In the genomic region with DNA sequence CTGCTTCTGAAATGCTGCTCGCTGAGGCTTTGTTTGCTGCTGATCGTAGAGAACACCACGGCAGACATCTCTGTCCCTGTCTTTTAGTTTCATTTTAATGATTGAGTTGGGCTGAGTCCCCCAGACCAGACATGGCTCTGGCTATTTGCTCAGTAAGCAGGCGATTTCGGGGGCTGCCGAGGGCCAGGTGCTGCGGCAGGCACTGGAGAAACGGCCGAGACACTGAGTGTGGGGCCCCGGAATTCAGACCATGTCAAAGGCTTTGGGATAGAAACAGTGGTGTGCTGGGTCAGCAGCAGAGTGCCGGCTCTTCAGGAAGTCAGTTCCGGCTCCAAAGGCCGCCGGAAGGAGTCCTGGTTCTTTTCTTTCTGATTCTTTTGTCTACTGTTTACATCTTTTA, we compare ENCODE assay signal across 8 cellular contexts. TPM values are rescaled to one million over a fixed set of nuclear protein-coding genes. Genes with fewer than 3 reads are reported as not detected.
DNase-seq lines count a peak whose midpoint lies in the region; ATAC-seq and TF ChIP-seq lines count a peak whose summit lies in the region.
"Had no signal": no experiment of that assay in that cellular context is flagged by ENCODE, and none has a peak within 500 bp of the region (broad histone marks: within the 10 kb centered on the region; RNA-seq: fewer than 3 reads in every experiment).

No MANE protein-coding gene starts in this region.

- no peak for TF ChIP-seq CTCF in fibroblast of the aortic adventitia (IDR thresholded peaks at IDR 0.05; ENCODE audit: insufficient read depth, low read length)

- H3K27ac ChIP-seq in skin epidermis, result peak overlapping the region in 18 of 21 experiments; percentile 1 to 80 (median 66)
- H3K27ac ChIP-seq: SJSA1 had no signal

- H3K4me1 Mint-ChIP-seq in T-helper 2 cell treated with Interferon-gamma antibody and Interleukin-4, amounts not matched to agents 5 μg/mL and 100 μg/mL, for 36 hours (ENCODE audit: low read depth), result peaks cover 21% of the 10 kb centered on the region

- no peak for ATAC-seq in HG02610 (IDR thresholded peaks at IDR 0.05; ENCODE audit: unreplicated experiment)
- no peak for ATAC-seq in GM21423 (IDR thresholded peaks at IDR 0.05; ENCODE audit: unreplicated experiment)
- ATAC-seq in HG03159 (IDR thresholded peaks at IDR 0.05; ENCODE audit: unreplicated experiment), result no peak

- no peaks in the 10 kb centered on the region for H3K27me3 Mint-ChIP-seq in T-helper 2 cell treated with Interferon-gamma antibody and Interleukin-4, amounts not matched to agents 5 μg/mL and 100 μg/mL, for 36 hours (ENCODE audit: low read depth)

- H3K4me3 Mint-ChIP-seq in T-helper 2 cell treated with Interferon-gamma antibody and Interleukin-4, amounts not matched to agents 5 μg/mL and 100 μg/mL, for 36 hours, result peak overlapping the region; percentile 84

- H3K4me3 ChIP-seq in fibroblast of the aortic adventitia (ENCODE audit: low read depth, low read length) (peak overlapping the region; percentile 28), skin epidermis (peak overlapping the region in 5 of 7 experiments; percentile 15 to 28 (median 19))
- H3K4me3 ChIP-seq: SJSA1 had no signal

- peaks cover 3% of the 10 kb centered on the region for H3K36me3 Mint-ChIP-seq in T-helper 2 cell treated with Interferon-gamma antibody and Interleukin-4, amounts not matched to agents 5 μg/mL and 100 μg/mL, for 36 hours (ENCODE audit: low read depth)

- TF ChIP-seq POLR2A in GM19193 (IDR thresholded peaks at IDR 0.05; ENCODE audit: extremely low read depth, insufficient read depth, insufficient read length), result peak; percentile 62

- peak overlapping the region; percentile 72 for H3K27ac Mint-ChIP-seq in T-helper 2 cell treated with Interferon-gamma antibody and Interleukin-4, amounts not matched to agents 5 μg/mL and 100 μg/mL, for 36 hours

- DNase-seq in T-helper 2 cell treated with Interferon-gamma antibody and Interleukin-4, amounts not matched to agents 5 μg/mL and 100 μg/mL, for 36 hours (ENCODE audit: low spot score), result no peak
- no peak for DNase-seq in fibroblast of the aortic adventitia (ENCODE audit: low read depth)

- no peaks in the 10 kb centered on the region for H3K9me3 Mint-ChIP-seq in T-helper 2 cell treated with Interferon-gamma antibody and Interleukin-4, amounts not matched to agents 5 μg/mL and 100 μg/mL, for 36 hours

RNA-seq across cellular contexts. Expression of gene LRRC27, which starts 5.0 kb away (rescaled TPM):
- 12.0 and 24.1 TPM in 2 replicates for total RNA-seq in fibroblast of the aortic adventitia (ENCODE audit: low replicate concordance)

RNA-seq across cellular contexts. Expression of gene STK32C, which starts 29.3 kb away (rescaled TPM):
- total RNA-seq in fibroblast of the aortic adventitia (ENCODE audit: low replicate concordance), result 6.7 and 8.4 TPM in 2 replicates

RNA-seq across cellular contexts. Expression of gene PWWP2B, which starts 60.0 kb away (rescaled TPM):
- total RNA-seq in fibroblast of the aortic adventitia (ENCODE audit: low replicate concordance), result 6.1 and 7.2 TPM in 2 replicates
